In the genomic region with DNA sequence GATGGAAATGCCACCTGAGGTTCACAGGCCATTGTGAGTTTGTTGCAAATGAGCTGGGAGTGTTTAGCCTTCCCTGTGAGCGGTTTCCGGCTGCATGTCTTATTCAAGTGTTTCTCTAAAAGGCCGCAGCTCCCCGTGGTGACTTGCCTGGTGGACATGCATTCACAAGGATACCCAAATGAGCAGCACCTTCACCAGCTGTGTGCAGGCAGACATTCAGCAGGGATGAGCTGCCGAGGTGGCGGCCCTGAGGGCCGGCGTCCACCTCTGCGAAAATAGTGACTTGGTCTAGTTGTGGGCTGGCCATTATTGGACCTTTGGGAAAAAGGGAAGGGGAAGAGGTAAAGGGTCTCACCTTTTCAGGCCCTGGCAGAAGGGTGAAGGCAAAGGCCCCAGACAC, we compare ENCODE assay signal across 24 cellular contexts. TPM values are rescaled to one million over a fixed set of nuclear protein-coding genes. Genes with fewer than 3 reads are reported as not detected.
DNase-seq lines count a peak whose midpoint lies in the region; ATAC-seq and TF ChIP-seq lines count a peak whose summit lies in the region.
"Had no signal": no experiment of that assay in that cellular context is flagged by ENCODE, and none has a peak within 500 bp of the region (broad histone marks: within the 10 kb centered on the region; RNA-seq: fewer than 3 reads in every experiment).

No MANE protein-coding gene starts in this region.

- H2BK20ac ChIP-seq in H9 (ENCODE audit: low read depth, low read length, poor library complexity, severe bottlenecking), result no peak overlapping the region

- peaks cover 0 to 3% of the 10 kb centered on the region in 2 experiments; a peak in 1 of 5 replicates for H3K9me3 Mint-ChIP-seq in H9
- H3K9me3 Mint-ChIP-seq in WTC11, result no peaks in the 10 kb centered on the region
- H3K9me3 Mint-ChIP-seq in effector memory CD8-positive, alpha-beta T cell, result no peaks in the 10 kb centered on the region
- H3K9me3 Mint-ChIP-seq: CD14-positive monocyte; T-helper 1 cell treated with Interleukin-12 subunit alpha and Interleukin-12 subunit beta and Interleukin-4 antibody, amounts not matched to agents 30 μg/mL and 1 μg/mL, for 36 hours had no signal

- H3K27me3 Mint-ChIP-seq in H9 (ENCODE audit: low read depth), result peaks cover 40% of the 10 kb centered on the region
- H3K27me3 Mint-ChIP-seq in WTC11 (ENCODE audit: low read depth), result peaks cover 6% of the 10 kb centered on the region
- H3K27me3 Mint-ChIP-seq in effector memory CD8-positive, alpha-beta T cell, result peaks cover 0 to 31% of the 10 kb centered on the region in 2 donors
- H3K27me3 Mint-ChIP-seq: activated CD4-positive, alpha-beta T cell treated with anti-CD3 and anti-CD28 coated beads for 36 hours had no signal

- H3T11ph ChIP-seq in H9 (ENCODE audit: low read length), result no peak overlapping the region

- no peak overlapping the region for H4K5ac ChIP-seq in H9 (ENCODE audit: insufficient read length, low read depth, low read length)

- no peaks in the 10 kb centered on the region for H3K27me3 ChIP-seq in H9 (ENCODE audit: insufficient read depth, low read length)
- H3K27me3 ChIP-seq in osteoblast (ENCODE audit: insufficient read depth, low read length), result no peaks in the 10 kb centered on the region
- H3K27me3 ChIP-seq: adrenal gland, brain microvascular endothelial cell, ovary, testis had no signal

- H3K23ac ChIP-seq in H9 (ENCODE audit: insufficient read length, low read depth, low read length), result no peak overlapping the region

- no peak overlapping the region for H2BK5ac ChIP-seq in H9 (ENCODE audit: insufficient read length, low read length)

- H3K4ac ChIP-seq in H9 (ENCODE audit: low read depth, low read length), result no peak overlapping the region

- H3K4me3 Mint-ChIP-seq in H9 (peak overlapping the region; percentile 12 to 33; a peak in 2 of 5 replicates), WTC11 (peak overlapping the region; percentile 42)
- no peak overlapping the region for H3K4me3 Mint-ChIP-seq in effector memory CD8-positive, alpha-beta T cell
- H3K4me3 Mint-ChIP-seq: activated CD4-positive, alpha-beta T cell treated with anti-CD3 and anti-CD28 coated beads for 36 hours; CD14-positive monocyte; T-helper 1 cell treated with Interleukin-12 subunit alpha and Interleukin-12 subunit beta and Interleukin-4 antibody, amounts not matched to agents 30 μg/mL and 1 μg/mL, for 36 hours had no signal

- H3K4me3 ChIP-seq in osteoblast (ENCODE audit: insufficient read depth, low read length), result no peak overlapping the region
- H3K4me3 ChIP-seq: adrenal gland, ovary, testis had no signal

- POLR2A ChIA-PET in WTC11 (lab: Charles Lee), result interaction anchor here (2.3 kb wide), 1 partner anchor 23 kb away, joined by 9 read pairs; the partner anchor contains the start of gene SPSB4

- H3K27ac ChIP-seq in H9 (ENCODE audit: insufficient read length, low read depth, low read length), result peak overlapping the region; percentile 21
- H3K27ac ChIP-seq in osteoblast (ENCODE audit: low read depth, low read length), result no peak overlapping the region
- H3K27ac ChIP-seq: adrenal gland, brain microvascular endothelial cell, ovary, testis had no signal

- no peak for TF ChIP-seq CTCF in H9 (conservative IDR thresholded peaks at IDR 0.05)
- TF ChIP-seq CTCF in WTC11 (IDR thresholded peaks at IDR 0.05), result no peak
- TF ChIP-seq CTCF in osteoblast (IDR thresholded peaks at IDR 0.05; ENCODE audit: extremely low read depth, low read depth, low read length), result no peak

- H3K4me1 Mint-ChIP-seq in H9 (peaks cover 88 to 91% of the 10 kb centered on the region in 2 experiments), WTC11 (peaks cover 95% of the 10 kb centered on the region)
- H3K4me1 Mint-ChIP-seq in effector memory CD8-positive, alpha-beta T cell (ENCODE audit: low read depth in 2 of 2), result no peaks in the 10 kb centered on the region

- H2BK15ac ChIP-seq in H9 (ENCODE audit: low read depth, low read length), result no peak overlapping the region

- H2AFZ ChIP-seq in H9 (ENCODE audit: low read length) (no peak overlapping the region), osteoblast (ENCODE audit: low read length) (no peak overlapping the region)

- H3K4me1 ChIP-seq in H9 (ENCODE audit: insufficient read depth, low read length) (peaks cover 54% of the 10 kb centered on the region), osteoblast (ENCODE audit: insufficient read depth, low read length) (peaks cover 8% of the 10 kb centered on the region)
- H3K4me1 ChIP-seq: adrenal gland had no signal

- WGBS in H9 (ENCODE audit: extremely low coverage, insufficient read length, low lambda C conversion rate), result no CpG with 5 or more reads among the region's 9 CpGs

- no peaks in the 10 kb centered on the region for H3K23me2 ChIP-seq in H9 (ENCODE audit: insufficient read length, low read depth, low read length, poor library complexity, severe bottlenecking)

- no peak overlapping the region for H4K8ac ChIP-seq in H9 (replicated peaks; ENCODE audit: insufficient read length, low read depth, low read length)

- no peak overlapping the region for H2BK120ac ChIP-seq in H9 (ENCODE audit: low read depth, low read length, poor library complexity, severe bottlenecking)

- ATAC-seq in WTC11 (peak; percentile 25), HG02852 (IDR thresholded peaks at IDR 0.05; ENCODE audit: unreplicated experiment) (no peak), GM21381 (IDR thresholded peaks at IDR 0.05; ENCODE audit: unreplicated experiment) (no peak)
- ATAC-seq in effector memory CD8-positive, alpha-beta T cell (replicated peaks), result no peak
- ATAC-seq: activated CD4-positive, alpha-beta T cell treated with anti-CD3 and anti-CD28 coated beads for 36 hours; HCT116; right cardiac atrium had no signal

- H3K36me3 Mint-ChIP-seq in H9 (ENCODE audit: insufficient read depth in 1 of 3, low read depth in 3 of 3) (peaks cover 0 to 1% (median 0%) of the 10 kb centered on the region in 3 experiments; a peak in 2 of 7 replicates), WTC11 (no peaks in the 10 kb centered on the region)
- H3K36me3 Mint-ChIP-seq in effector memory CD8-positive, alpha-beta T cell (ENCODE audit: insufficient read depth), result no peaks in the 10 kb centered on the region
- H3K36me3 Mint-ChIP-seq: CD14-positive monocyte had no signal

- H3K18ac ChIP-seq in H9 (ENCODE audit: insufficient read length, low read depth, low read length), result no peak overlapping the region

- no peak overlapping the region for H3K9ac ChIP-seq in H9 (ENCODE audit: extremely low read depth, insufficient read length, low read length)

- no peak overlapping the region for H3K56ac ChIP-seq in H9 (ENCODE audit: insufficient read length, low read depth, low read length)

- H3K14ac ChIP-seq in H9 (ENCODE audit: insufficient read depth, low read length), result no peak overlapping the region

- H4K91ac ChIP-seq in H9 (ENCODE audit: insufficient read length, low read depth, low read length), result no peak overlapping the region

- peak overlapping the region in 2 of 3 experiments; percentile 93 to 96; a peak in 6 of 7 replicates for H3K27ac Mint-ChIP-seq in H9
- H3K27ac Mint-ChIP-seq in WTC11, result peak overlapping the region; percentile 98
- no peak overlapping the region for H3K27ac Mint-ChIP-seq in effector memory CD8-positive, alpha-beta T cell
- H3K27ac Mint-ChIP-seq: activated CD4-positive, alpha-beta T cell treated with anti-CD3 and anti-CD28 coated beads for 36 hours; T-helper 1 cell treated with Interleukin-12 subunit alpha and Interleukin-12 subunit beta and Interleukin-4 antibody, amounts not matched to agents 30 μg/mL and 1 μg/mL, for 36 hours had no signal

- DNase-seq in H9 (peak; percentile 86), WTC11 (ENCODE audit: low spot score) (peak; percentile 72), iPS-NIHi11 (ENCODE audit: low spot score) (peak; percentile 68), osteoblast (ENCODE audit: insufficient read length, low spot score, missing footprints) (peak; percentile 23)
- no peak for DNase-seq in effector memory CD8-positive, alpha-beta T cell
- DNase-seq: activated CD4-positive, alpha-beta T cell treated with anti-CD3 and anti-CD28 coated beads for 36 hours; activated naive CD4-positive, alpha-beta T cell; adrenal gland; brain microvascular endothelial cell; effector CD4-positive, alpha-beta T cell; erythroblast; foreskin fibroblast; NCI-H1436; NCI-H526 treated with DMSO at 0.1 percent for 48 hours; ovary; right cardiac atrium; stimulated activated CD4-positive, alpha-beta T cell treated with anti-CD3 and anti-CD28 coated beads, Interleukin-4, amount 100 ng/mL, for 4 hours; stimulated activated naive CD4-positive, alpha-beta T cell; testis had no signal

- peak overlapping the region; percentile 5 for H3K4me2 ChIP-seq in H9 (ENCODE audit: insufficient read depth, insufficient read length, low read length)
- no peak overlapping the region for H3K4me2 ChIP-seq in osteoblast (ENCODE audit: insufficient read depth, low read length)

- H3K79me2 ChIP-seq in H9 (ENCODE audit: insufficient read depth, low read length), result no peaks in the 10 kb centered on the region
- H3K79me2 ChIP-seq in osteoblast (ENCODE audit: insufficient read depth, low read length), result no peaks in the 10 kb centered on the region

- H3K9me3 ChIP-seq in H9 (ENCODE audit: control insufficient read depth, low read depth, low read length) (no peaks in the 10 kb centered on the region), osteoblast (ENCODE audit: low read depth, low read length) (no peaks in the 10 kb centered on the region)
- H3K9me3 ChIP-seq: adrenal gland, ovary, testis had no signal

- H3K36me3 ChIP-seq in osteoblast (ENCODE audit: insufficient read depth, low read length), result no peaks in the 10 kb centered on the region
- H3K36me3 ChIP-seq: adrenal gland, brain microvascular endothelial cell, ovary had no signal

- H2BK12ac ChIP-seq in H9 (ENCODE audit: insufficient read length, low read depth, low read length), result no peak overlapping the region

- no peaks in the 10 kb centered on the region for H3K79me1 ChIP-seq in H9 (ENCODE audit: insufficient read depth, low read depth, low read length, poor library complexity, severe bottlenecking)

- CTCF ChIA-PET in WTC11 (lab: Charles Lee), result interaction anchor here (0.7 to 8.4 kb wide), 10 partner anchors 10 to 157 kb away, joined by 3 to 114 read pairs (median 7); partner anchors contain the start of genes PXYLP1 and SPSB4

- H2AK5ac ChIP-seq in H9 (ENCODE audit: insufficient read length, low read length), result no peak overlapping the region

- H4K20me1 ChIP-seq in H9 (ENCODE audit: control insufficient read depth, insufficient read depth, insufficient read length), result no peaks in the 10 kb centered on the region
- H4K20me1 ChIP-seq in osteoblast (ENCODE audit: insufficient read depth, low read length), result no peaks in the 10 kb centered on the region

TF ChIP-seq in WTC11, 78 proteins besides CTCF, POLR2A, EP300 and RAD21 (continues in another document):
- TF ChIP-seq ZNF671 (CRISPR knock-in tag; IDR thresholded peaks at IDR 0.05) (0 out of 2 replicates have a peak, but pooled peaks have one; percentile 6), TEAD1 (CRISPR knock-in tag; IDR thresholded peaks at IDR 0.05) (peak; percentile 85; the same call in 1 of the 2 replicates)

RNA-seq across cellular contexts. Expression of gene SPSB4, which starts 23.4 kb away (rescaled TPM):
- total RNA-seq in H9 (2021) (6.0 and 6.2 TPM in 2 replicates), WTC11 (2021) (19.4 to 19.7 TPM (median 19.6 TPM) in 3 replicates), osteoblast (not detected in 2 replicates)
- total RNA-seq: activated CD4-positive, alpha-beta T cell treated with anti-CD3 and anti-CD28 coated beads for 36 hours had no signal

Comparison
In these comparisons a context has a peak if more than half of its experiments do, and no peak if none do; other contexts are left out.
1. DNase-seq: peak in H9 (single experiment), WTC11 (single experiment), iPS-NIHi11 (single experiment) and osteoblast (single experiment); none in effector memory CD8-positive, alpha-beta T cell (0 of 3).
2. H3K27ac Mint-ChIP-seq: peak in H9 (2 of 3) and WTC11 (single experiment); none in effector memory CD8-positive, alpha-beta T cell (0 of 2).
3. H3K4me3 Mint-ChIP-seq: peak in H9 (2 of 2) and WTC11 (single experiment); none in effector memory CD8-positive, alpha-beta T cell (0 of 2).